In the genomic region with DNA sequence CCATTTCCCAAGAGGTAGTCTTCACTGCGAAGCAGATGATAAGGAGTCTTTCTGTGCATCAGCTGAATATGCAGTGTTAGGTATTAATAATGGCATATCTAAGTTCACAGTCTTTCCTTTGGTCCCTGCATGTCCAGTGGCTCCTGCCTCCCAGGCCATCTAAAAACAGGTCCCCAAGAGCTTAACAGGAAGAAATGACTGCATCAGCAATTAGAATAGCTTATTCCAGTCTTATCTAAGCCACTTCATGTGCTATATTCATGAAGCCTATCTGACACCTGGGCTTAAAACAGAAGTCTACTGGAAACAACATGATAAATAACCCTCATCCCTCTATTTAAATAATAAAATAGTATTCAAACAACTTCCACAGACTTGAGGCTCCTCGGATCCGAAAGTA, we compare ENCODE assay signal across 34 cellular contexts.
"Had no signal": no experiment of that assay in that cellular context is flagged by ENCODE, and none has a peak within 500 bp of the region (broad histone marks: within the 10 kb centered on the region; RNA-seq: fewer than 3 reads in every experiment).

No MANE protein-coding gene starts in this region.

- DNase-seq: Karpas-422, Kasumi-1, MG63, MM.1S, MV-4-11, NCI-H1048, NCI-H1092, NCI-H1092 treated with DMSO at 0.1 percent for 48 hours, NCI-H1105, NCI-H1105 treated with DMSO at 0.1 percent for 48 hours, NCI-H1417, NCI-H1417 treated with DMSO at 0.1 percent for 48 hours, NCI-H1436, NCI-H1436 treated with DMSO at 0.1 percent for 48 hours, NCI-H146, NCI-H1694, NCI-H1694 treated with DMSO at 0.1 percent for 48 hours, NCI-H187, NCI-H187 treated with DMSO at 0.1 percent for 48 hours, NCI-H1930, NCI-H2029, NCI-H2029 treated with DMSO at 0.1 percent for 48 hours, NCI-H2081, NCI-H2081 treated with DMSO at 0.1 percent for 48 hours, NCI-H2107, NCI-H2171, NCI-H2171 treated with DMSO at 0.1 percent for 48 hours, NCI-H2227 treated with DMSO at 0.1 percent for 48 hours, NCI-H226, NCI-H345, NCI-H446, NCI-H446 treated with DMSO at 0.1 percent for 48 hours, NCI-H510A, NCI-H510A treated with DMSO at 0.1 percent for 48 hours had no signal

- H3K4me3 ChIP-seq: MG63 had no signal

- H3K9me3 ChIP-seq: MG63 had no signal

- H3K27me3 ChIP-seq: MG63 had no signal

- H3K36me3 ChIP-seq: MG63 had no signal
